ENCODE assay signal across 8 cellular contexts in the genomic region with DNA sequence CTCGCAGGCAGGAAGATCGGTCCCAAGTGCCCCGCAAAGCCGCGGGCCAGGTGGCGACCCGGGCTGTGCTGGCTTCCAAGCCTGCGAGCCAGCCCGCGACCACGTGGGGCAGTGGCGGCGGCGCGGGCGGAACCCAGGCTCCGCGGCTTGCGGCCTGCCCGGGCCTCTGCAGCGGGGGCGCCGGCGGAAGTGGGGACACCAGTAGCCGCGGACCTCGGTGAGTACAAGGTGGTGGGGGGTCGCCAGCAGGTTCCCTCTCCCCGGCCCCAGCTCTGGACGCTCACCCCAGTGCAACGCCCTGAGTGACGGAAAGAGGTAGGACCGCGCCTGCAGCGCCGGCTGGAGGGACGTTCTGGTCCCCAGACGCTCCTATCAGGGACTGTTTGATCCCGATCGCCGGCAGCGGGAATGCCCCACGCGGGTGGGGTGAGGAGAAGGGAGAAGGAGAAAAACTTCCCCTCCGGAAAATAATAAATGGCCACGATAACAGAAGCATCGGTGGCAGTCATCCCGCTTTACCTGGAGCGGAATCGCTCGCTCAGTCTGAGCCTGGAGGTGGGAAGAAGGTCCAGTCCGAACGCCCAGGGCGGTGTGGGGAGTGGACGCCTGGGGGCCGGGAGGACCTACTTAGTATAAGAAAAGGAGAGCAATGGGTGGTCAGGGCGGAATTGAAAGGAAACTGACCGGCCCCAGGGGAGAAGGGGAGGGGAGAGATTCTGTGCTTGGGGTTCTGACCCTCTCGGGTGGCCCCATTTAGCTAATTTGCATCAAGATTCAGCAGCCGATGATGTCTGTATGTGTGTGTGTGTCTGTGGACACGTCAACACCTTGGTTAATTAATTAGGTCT. TPM values are rescaled to one million over a fixed set of nuclear protein-coding genes. Genes with fewer than 3 reads are reported as not detected.
A peak's percentile ranks its signal among the peaks of the same experiment; 100 is the strongest.
DNase-seq lines count a peak whose midpoint lies in the region; ATAC-seq and TF ChIP-seq lines count a peak whose summit lies in the region.

A gene with protein sequence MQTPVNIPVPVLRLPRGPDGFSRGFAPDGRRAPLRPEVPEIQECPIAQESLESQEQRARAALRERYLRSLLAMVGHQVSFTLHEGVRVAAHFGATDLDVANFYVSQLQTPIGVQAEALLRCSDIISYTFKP (plus strand): TSS at position 198 of the 848 bp plus-strand sequence. CDS start 10,855 bp downstream, outside the sequence.

- no peak for TF ChIP-seq RAD21 in SK-N-SH (IDR thresholded peaks at IDR 0.05; ENCODE audit: low read length)

- ATAC-seq in thoracic aorta (ENCODE audit: insufficient number of reproducible peaks, low FRiP score, low read depth), result peak; percentile 21

- 0 out of 4 replicates have a peak, but pooled peaks of 1 of the 2 experiments have one; percentile 14 for TF ChIP-seq EP300 in SK-N-SH (IDR thresholded peaks at IDR 0.05; ENCODE audit: borderline replicate concordance in 1 of 2, low read depth in 1 of 2, low read length in 1 of 2)

- H3K4me3 ChIP-seq in MG63, result peak within 1 kb of the TSS; percentile 98
- peak within 1 kb of the TSS; percentile 84 to 99 for H3K4me3 ChIP-seq in SK-N-SH (ENCODE audit: low read depth in 2 of 2, low read length in 1 of 2)
- H3K4me3 ChIP-seq in thoracic aorta, result peak within 1 kb of the TSS; percentile 89

- H3K27me3 Mint-ChIP-seq in glutamatergic neuron (ENCODE audit: unreplicated experiment) (peaks cover 6% of the 10 kb centered on the region), osteocyte (ENCODE audit: unreplicated experiment) (no peaks in the 10 kb centered on the region)

- no peaks in the 10 kb centered on the region for H3K9me3 ChIP-seq in MG63
- H3K9me3 ChIP-seq in SK-N-SH, result no peaks in the 10 kb centered on the region
- H3K9me3 ChIP-seq in thoracic aorta, result no peaks in the 10 kb centered on the region

- CTCF ChIA-PET in SK-N-SH (lab: Yijun Ruan, JAX), result interaction anchor here (0.8 to 1.9 kb wide), 9 partner anchors 12 to 259 kb away, joined by 3 to 9 read pairs (median 3); no protein-coding TSS in a partner anchor

- TF ChIP-seq CTCF in SK-N-SH (IDR thresholded peaks at IDR 0.05), result no peak; the same call in 1 of the 2 replicates
- no peak for TF ChIP-seq CTCF in glutamatergic neuron (IDR thresholded peaks at IDR 0.05; ENCODE audit: partially characterized antibody, unreplicated experiment)
- peak; percentile 11 for TF ChIP-seq CTCF in osteocyte (IDR thresholded peaks at IDR 0.05)
- peak; percentile 39 for TF ChIP-seq CTCF in thoracic aorta (IDR thresholded peaks at IDR 0.05)

- peaks cover 18% of the 10 kb centered on the region for H3K4me1 Mint-ChIP-seq in glutamatergic neuron (ENCODE audit: low read depth, unreplicated experiment)
- peaks cover 30% of the 10 kb centered on the region for H3K4me1 Mint-ChIP-seq in osteocyte (ENCODE audit: unreplicated experiment)

- H3K27ac ChIP-seq in SK-N-SH (ENCODE audit: low read depth in 2 of 2, low read length in 1 of 2), result peak within 1 kb of the TSS; percentile 68 to 71
- H3K27ac ChIP-seq in thoracic aorta, result no peak within 1 kb of the TSS

- peak within 1 kb of the TSS; percentile 98 for H3K4me3 Mint-ChIP-seq in glutamatergic neuron (ENCODE audit: unreplicated experiment)
- H3K4me3 Mint-ChIP-seq in osteocyte (ENCODE audit: unreplicated experiment), result peak within 1 kb of the TSS; percentile 94

- no peaks in the 10 kb centered on the region for H3K9me2 ChIP-seq in SK-N-SH

- H3K9ac ChIP-seq in SK-N-SH, result peak within 1 kb of the TSS; percentile 97

- H3K9me3 Mint-ChIP-seq in glutamatergic neuron (ENCODE audit: unreplicated experiment) (peaks cover 9% of the 10 kb centered on the region), osteocyte (ENCODE audit: unreplicated experiment) (no peaks in the 10 kb centered on the region)

- peak; percentile 9 for DNase-seq in SKM-1 treated with dmso at 0.1 percent for 144 hours (lab: John Stamatoyannopoulos, UW; ENCODE audit: unreplicated experiment)
- no peak for DNase-seq in SKM-1 (lab: John Stamatoyannopoulos, UW; ENCODE audit: unreplicated experiment)
- peak; percentile 84 for DNase-seq in MG63
- DNase-seq in SK-N-SH, result peak; percentile 96
- DNase-seq in activated naive CD4-positive, alpha-beta T cell treated with anti-CD3 and anti-CD28 coated beads, Interleukin-2, amount 50 U/mL, for 16 hours, result peak; percentile 85
- DNase-seq in glutamatergic neuron, result peak; percentile 92
- peak; percentile 93 for DNase-seq in osteocyte (ENCODE audit: extremely low spot score, unreplicated experiment)
- no peak for DNase-seq in thoracic aorta (ENCODE audit: low spot score)

- H3K36me3 Mint-ChIP-seq in glutamatergic neuron (ENCODE audit: unreplicated experiment), result peaks cover 5% of the 10 kb centered on the region
- H3K36me3 Mint-ChIP-seq in osteocyte (ENCODE audit: unreplicated experiment), result peaks cover 7% of the 10 kb centered on the region

- H3K4me1 ChIP-seq in SK-N-SH (ENCODE audit: control insufficient read depth in 1 of 2, insufficient read depth in 2 of 2, low read depth in 1 of 2, low read length in 1 of 2) (peaks cover 0 to 9% of the 10 kb centered on the region in 2 experiments; a peak in 1 of 4 replicates), thoracic aorta (ENCODE audit: control insufficient read depth in 1 of 2, low read depth in 2 of 2) (peaks cover 16 to 33% of the 10 kb centered on the region in 2 donors)

- H3K4me2 ChIP-seq in SK-N-SH, result peak within 1 kb of the TSS; percentile 98

- 2% methylated on average over 34 of the region's 61 CpGs for WGBS in SK-N-SH (ENCODE audit: low lambda C conversion rate)

- peak within 1 kb of the TSS; percentile 94 for H3K27ac Mint-ChIP-seq in glutamatergic neuron (ENCODE audit: unreplicated experiment)
- peak within 1 kb of the TSS; percentile 90 for H3K27ac Mint-ChIP-seq in osteocyte (ENCODE audit: unreplicated experiment)

- POLR2A ChIA-PET in SK-N-SH (lab: Yijun Ruan, JAX), result interaction anchor here (0.7 to 2.1 kb wide), 8 partner anchors 9 to 99 kb away, joined by 3 to 19 read pairs (median 3); a partner anchor contains a TSS

- H3F3A ChIP-seq in SK-N-SH (replicated peaks; ENCODE audit: insufficient read depth), result peaks cover 8% of the 10 kb centered on the region

- H3K36me3 ChIP-seq in MG63, result peaks cover 28% of the 10 kb centered on the region
- peaks cover 0 to 6% of the 10 kb centered on the region in 2 experiments for H3K36me3 ChIP-seq in SK-N-SH (replicated peaks in 1 of 2; ENCODE audit: control insufficient read depth in 1 of 2, insufficient read depth in 2 of 2, low read length in 1 of 2)
- peaks cover 7% of the 10 kb centered on the region for H3K36me3 ChIP-seq in thoracic aorta

- H3K27me3 ChIP-seq in MG63 (no peaks in the 10 kb centered on the region), SK-N-SH (ENCODE audit: insufficient read depth) (no peaks in the 10 kb centered on the region), thoracic aorta (replicated peaks; ENCODE audit: insufficient read depth) (no peaks in the 10 kb centered on the region)

- peaks cover 48% of the 10 kb centered on the region for H3K79me2 ChIP-seq in SK-N-SH (ENCODE audit: insufficient read depth)

- no peaks in the 10 kb centered on the region for H4K20me1 ChIP-seq in SK-N-SH (ENCODE audit: insufficient read depth)

- H2AFZ ChIP-seq in SK-N-SH (ENCODE audit: low read depth), result peak within 1 kb of the TSS; percentile 96

TF ChIP-seq in SK-N-SH, 30 proteins besides CTCF, POLR2A, EP300 and RAD21 (continues in another document):
- TF ChIP-seq, protein P1, sequence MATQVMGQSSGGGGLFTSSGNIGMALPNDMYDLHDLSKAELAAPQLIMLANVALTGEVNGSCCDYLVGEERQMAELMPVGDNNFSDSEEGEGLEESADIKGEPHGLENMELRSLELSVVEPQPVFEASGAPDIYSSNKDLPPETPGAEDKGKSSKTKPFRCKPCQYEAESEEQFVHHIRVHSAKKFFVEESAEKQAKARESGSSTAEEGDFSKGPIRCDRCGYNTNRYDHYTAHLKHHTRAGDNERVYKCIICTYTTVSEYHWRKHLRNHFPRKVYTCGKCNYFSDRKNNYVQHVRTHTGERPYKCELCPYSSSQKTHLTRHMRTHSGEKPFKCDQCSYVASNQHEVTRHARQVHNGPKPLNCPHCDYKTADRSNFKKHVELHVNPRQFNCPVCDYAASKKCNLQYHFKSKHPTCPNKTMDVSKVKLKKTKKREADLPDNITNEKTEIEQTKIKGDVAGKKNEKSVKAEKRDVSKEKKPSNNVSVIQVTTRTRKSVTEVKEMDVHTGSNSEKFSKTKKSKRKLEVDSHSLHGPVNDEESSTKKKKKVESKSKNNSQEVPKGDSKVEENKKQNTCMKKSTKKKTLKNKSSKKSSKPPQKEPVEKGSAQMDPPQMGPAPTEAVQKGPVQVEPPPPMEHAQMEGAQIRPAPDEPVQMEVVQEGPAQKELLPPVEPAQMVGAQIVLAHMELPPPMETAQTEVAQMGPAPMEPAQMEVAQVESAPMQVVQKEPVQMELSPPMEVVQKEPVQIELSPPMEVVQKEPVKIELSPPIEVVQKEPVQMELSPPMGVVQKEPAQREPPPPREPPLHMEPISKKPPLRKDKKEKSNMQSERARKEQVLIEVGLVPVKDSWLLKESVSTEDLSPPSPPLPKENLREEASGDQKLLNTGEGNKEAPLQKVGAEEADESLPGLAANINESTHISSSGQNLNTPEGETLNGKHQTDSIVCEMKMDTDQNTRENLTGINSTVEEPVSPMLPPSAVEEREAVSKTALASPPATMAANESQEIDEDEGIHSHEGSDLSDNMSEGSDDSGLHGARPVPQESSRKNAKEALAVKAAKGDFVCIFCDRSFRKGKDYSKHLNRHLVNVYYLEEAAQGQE (IDR thresholded peaks at IDR 0.05; ENCODE audit: low read depth, low read length), result peak; percentile 79
- TF ChIP-seq, protein P2, sequence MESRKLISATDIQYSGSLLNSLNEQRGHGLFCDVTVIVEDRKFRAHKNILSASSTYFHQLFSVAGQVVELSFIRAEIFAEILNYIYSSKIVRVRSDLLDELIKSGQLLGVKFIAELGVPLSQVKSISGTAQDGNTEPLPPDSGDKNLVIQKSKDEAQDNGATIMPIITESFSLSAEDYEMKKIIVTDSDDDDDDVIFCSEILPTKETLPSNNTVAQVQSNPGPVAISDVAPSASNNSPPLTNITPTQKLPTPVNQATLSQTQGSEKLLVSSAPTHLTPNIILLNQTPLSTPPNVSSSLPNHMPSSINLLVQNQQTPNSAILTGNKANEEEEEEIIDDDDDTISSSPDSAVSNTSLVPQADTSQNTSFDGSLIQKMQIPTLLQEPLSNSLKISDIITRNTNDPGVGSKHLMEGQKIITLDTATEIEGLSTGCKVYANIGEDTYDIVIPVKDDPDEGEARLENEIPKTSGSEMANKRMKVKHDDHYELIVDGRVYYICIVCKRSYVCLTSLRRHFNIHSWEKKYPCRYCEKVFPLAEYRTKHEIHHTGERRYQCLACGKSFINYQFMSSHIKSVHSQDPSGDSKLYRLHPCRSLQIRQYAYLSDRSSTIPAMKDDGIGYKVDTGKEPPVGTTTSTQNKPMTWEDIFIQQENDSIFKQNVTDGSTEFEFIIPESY (IDR thresholded peaks at IDR 0.05; ENCODE audit: borderline replicate concordance, low read depth), result no peak
- TF ChIP-seq YY1 (IDR thresholded peaks at IDR 0.05; ENCODE audit: low read depth), result peak; percentile 33; the same call in 1 of the 2 replicates

RNA-seq across cellular contexts. Expression of the gene that starts here (rescaled TPM):
- total RNA-seq in MG63 (2014; rRNA removed; shearing (Covaris generic); ENCODE audit: low replicate concordance), result 28.2 and 73.6 TPM in 2 replicates
- polyA plus RNA-seq in SK-N-SH (2012; rRNA removed), result 24.2 and 28.7 TPM in 2 replicates
- 14.5 and 19.1 TPM in 2 replicates for polyA plus RNA-seq in SK-N-SH (2012; cell fraction: cytosol; rRNA removed)
- 16.1 and 16.5 TPM in 2 replicates for polyA plus RNA-seq in SK-N-SH (2012; cell fraction: nucleus; rRNA removed)
- total RNA-seq in glutamatergic neuron (ENCODE audit: unreplicated experiment) (49.1 TPM), osteocyte (19.3 and 25.8 TPM in 2 replicates), thoracic aorta (10 to 100 TPM; 11.2 to 16.0 TPM)

Comparison
In these comparisons a context has a peak if more than half of its experiments do, and no peak if none do; other contexts are left out.
1. DNase-seq: peak in SKM-1 treated with dmso at 0.1 percent for 144 hours (single experiment), MG63 (single experiment), SK-N-SH (single experiment), activated naive CD4-positive, alpha-beta T cell treated with anti-CD3 and anti-CD28 coated beads, Interleukin-2, amount 50 U/mL, for 16 hours (single experiment), glutamatergic neuron (single experiment) and osteocyte (single experiment); none in SKM-1 (single experiment) and thoracic aorta (single experiment).
2. H3K27ac ChIP-seq: peak in SK-N-SH (2 of 2); none in thoracic aorta (0 of 2).
3. CTCF ChIP-seq: peak in osteocyte (single experiment) and thoracic aorta (single experiment); none in SK-N-SH (single experiment) and glutamatergic neuron (single experiment).
4. Peak in every context shown above with its lines, with median percentiles within 50 percentile points of each other: H3K4me3 ChIP-seq.